In the genomic region with DNA sequence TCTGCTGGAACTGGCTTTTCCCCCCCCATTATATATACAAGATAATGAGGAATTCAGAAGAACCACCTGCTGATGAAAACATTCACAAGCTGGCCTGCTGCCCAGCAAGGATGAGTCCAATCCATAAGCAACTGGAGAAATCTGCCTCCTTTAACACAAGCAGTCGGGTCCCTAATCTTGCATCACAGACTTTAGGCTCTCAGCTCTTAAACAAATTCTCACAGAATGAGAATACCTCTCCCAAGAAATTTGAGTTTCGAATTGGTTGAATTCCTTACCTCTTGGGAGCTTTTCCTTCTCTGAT, we compare ENCODE assay signal across 1 cellular context.
TF ChIP-seq lines count a peak whose summit lies in the region.

No MANE protein-coding gene starts in this region.

TF ChIP-seq in GM23338, 12 proteins besides CTCF, POLR2A, EP300 and RAD21 (continued from another document):
- TF ChIP-seq REST (IDR thresholded peaks at IDR 0.05; ENCODE audit: unreplicated experiment) (no peak), ZNF462 (CRISPR knock-in tag; IDR thresholded peaks at IDR 0.05) (no peak), ZNF331 (CRISPR knock-in tag; IDR thresholded peaks at IDR 0.05; ENCODE audit: low read depth) (no peak), ZNF114 (CRISPR knock-in tag; IDR thresholded peaks at IDR 0.05) (no peak), EZH2 (IDR thresholded peaks at IDR 0.05; ENCODE audit: low read depth, unreplicated experiment) (no peak), EZH2phosphoT487 (IDR thresholded peaks at IDR 0.05; ENCODE audit: unreplicated experiment) (no peak), JUNB (IDR thresholded peaks at IDR 0.05; ENCODE audit: unreplicated experiment) (no peak), STAT1 (IDR thresholded peaks at IDR 0.05; ENCODE audit: unreplicated experiment) (no peak)
- TF ChIP-seq, protein P1, sequence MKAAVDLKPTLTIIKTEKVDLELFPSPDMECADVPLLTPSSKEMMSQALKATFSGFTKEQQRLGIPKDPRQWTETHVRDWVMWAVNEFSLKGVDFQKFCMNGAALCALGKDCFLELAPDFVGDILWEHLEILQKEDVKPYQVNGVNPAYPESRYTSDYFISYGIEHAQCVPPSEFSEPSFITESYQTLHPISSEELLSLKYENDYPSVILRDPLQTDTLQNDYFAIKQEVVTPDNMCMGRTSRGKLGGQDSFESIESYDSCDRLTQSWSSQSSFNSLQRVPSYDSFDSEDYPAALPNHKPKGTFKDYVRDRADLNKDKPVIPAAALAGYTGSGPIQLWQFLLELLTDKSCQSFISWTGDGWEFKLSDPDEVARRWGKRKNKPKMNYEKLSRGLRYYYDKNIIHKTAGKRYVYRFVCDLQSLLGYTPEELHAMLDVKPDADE (IDR thresholded peaks at IDR 0.05), result no peak
